Comparison of ENCODE assay signal across 8 cellular contexts in genomic region chr9:123353984-123354591, GRCh38. TPM values are rescaled to one million over a fixed set of nuclear protein-coding genes. Genes with fewer than 3 reads are reported as not detected.
DNase-seq lines count a peak whose midpoint lies in the region; ATAC-seq and TF ChIP-seq lines count a peak whose summit lies in the region.

No MANE protein-coding gene starts in this region.

- H3K27ac Mint-ChIP-seq in T-cell: no peak overlapping the region

- H3K4me3 ChIP-seq in BJ (ENCODE audit: low read depth, low read length) (no peak overlapping the region), HUES64 (ENCODE audit: low read length) (peak overlapping the region; percentile 33; the same call in 1 of the 2 replicates), hepatocyte (no peak overlapping the region)

- H3K27ac ChIP-seq in HUES64 (ENCODE audit: low read depth, low read length) (no peak overlapping the region), hepatocyte (no peak overlapping the region)

- H3K36me3 ChIP-seq in BJ (ENCODE audit: control insufficient read depth, insufficient read depth, low read length) (no peaks in the 10 kb centered on the region), HUES64 (ENCODE audit: insufficient read depth, low read length) (no peaks in the 10 kb centered on the region), hepatocyte (replicated peaks; ENCODE audit: insufficient read depth, low read depth) (no peaks in the 10 kb centered on the region)

- no peaks in the 10 kb centered on the region for H4K20me1 ChIP-seq in hepatocyte (ENCODE audit: insufficient read depth, poor library complexity, severe bottlenecking)

- POLR2A ChIA-PET in BJ (lab: Charles Lee): no interaction called here
- POLR2A ChIA-PET in T-cell (lab: Charles Lee): no interaction called here

- H3K4me1 ChIP-seq in HUES64 (ENCODE audit: insufficient read depth, low read length) (peaks cover 24% of the 10 kb centered on the region), hepatocyte (ENCODE audit: insufficient read depth) (peaks cover 20% of the 10 kb centered on the region)

- H3K4me1 Mint-ChIP-seq in T-cell: peaks cover 0 to 16% (median 13%) of the 10 kb centered on the region in 3 donors

- no peak overlapping the region for H3K9ac ChIP-seq in HUES64 (ENCODE audit: low read depth, low read length)

- no peaks in the 10 kb centered on the region for H3K9me3 Mint-ChIP-seq in T-cell

- H3K9me3 ChIP-seq in HUES64 (ENCODE audit: insufficient read depth, low read depth, low read length): no peaks in the 10 kb centered on the region
- no peaks in the 10 kb centered on the region for H3K9me3 ChIP-seq in hepatocyte (ENCODE audit: low read depth)

- CTCF ChIA-PET in BJ (lab: Yijun Ruan, JAX): interaction anchor here (0.6 to 6.1 kb wide), 33 partner anchors 9 to 687 kb away, joined by 3 to 58 read pairs (median 4); no protein-coding TSS in a partner anchor
- CTCF ChIA-PET in T-cell (lab: Charles Lee): interaction anchor here in 1 of 2 donors (0.6 kb wide), 1 partner anchor 9 kb away, joined by 4 read pairs; no protein-coding TSS in a partner anchor

- TF ChIP-seq CTCF in BJ (IDR thresholded peaks at IDR 0.05; ENCODE audit: insufficient read depth, low read depth, low read length) (peak; percentile 93), hepatocyte (IDR thresholded peaks at IDR 0.05; ENCODE audit: poor library complexity) (peak; percentile 90)

- H3K36me3 Mint-ChIP-seq in T-cell: no peaks in the 10 kb centered on the region

- H3K79me2 ChIP-seq in hepatocyte: no peaks in the 10 kb centered on the region

- no peak overlapping the region for H3K4me3 Mint-ChIP-seq in T-cell

- H3K4me2 ChIP-seq in hepatocyte: no peak overlapping the region

- no peak for DNase-seq in BJ (ENCODE audit: low read depth)
- DNase-seq in T-cell: peak in 27 of 34 experiments; percentile 12 to 56 (median 38)
- peak; percentile 42 for DNase-seq in amniotic stem cell (lab: John Stamatoyannopoulos, UW)
- peak; percentile 82 for DNase-seq in hepatocyte (ENCODE audit: low spot score)
- peak; percentile 27 to 60 for DNase-seq in stimulated activated CD4-positive, alpha-beta T cell treated with anti-CD3 and anti-CD28 coated beads, Interleukin-12 subunit alpha, Interleukin-12 subunit beta, amount 100 ng/mL, for 24 hours (ENCODE audit: low read depth in 2 of 2)
- no peak for DNase-seq in NCI-H1694 (lab: John Stamatoyannopoulos, UW)

- H3K27me3 ChIP-seq in BJ (ENCODE audit: control insufficient read depth, insufficient read depth, low read length) (peaks cover 23% of the 10 kb centered on the region), HUES64 (ENCODE audit: insufficient read depth, low read length) (peaks cover 4% of the 10 kb centered on the region; the same call in 1 of the 2 replicates), hepatocyte (no peaks in the 10 kb centered on the region)

- no peaks in the 10 kb centered on the region for H3K9me2 ChIP-seq in hepatocyte (replicated peaks; ENCODE audit: insufficient read depth)

- peaks cover 4 to 6% of the 10 kb centered on the region in 2 donors for H3K27me3 Mint-ChIP-seq in T-cell

- ATAC-seq in GM19043 (IDR thresholded peaks at IDR 0.05; ENCODE audit: low read depth, unreplicated experiment): peak; percentile 52
- ATAC-seq in T-cell (replicated peaks in 1 of 4): peak; percentile 53 to 71 (median 63)

- H2AFZ ChIP-seq in hepatocyte: no peak overlapping the region

- 25% methylated on average over 20 of the region's 20 CpGs for WGBS in HUES64
- 25% methylated on average over 20 of the region's 20 CpGs for WGBS in hepatocyte (ENCODE audit: low lambda C conversion rate, missing lambda C conversion rate)

RNA-seq across cellular contexts. Expression of gene CRB2, which starts 1.9 kb away (rescaled TPM):
- not detected in 2 replicates for polyA plus RNA-seq in BJ (2011; rRNA removed)
- not detected in 2 replicates for polyA minus RNA-seq in BJ (2011; rRNA and poly(A)+ RNA removed)
- 11.7 TPM for polyA plus RNA-seq in HUES64 (2013, experiment 1 of 2)
- polyA plus RNA-seq in HUES64 (2013, experiment 2 of 2): 15.0 TPM
- total RNA-seq in T-cell: under 1 TPM in 2 of 5 donors, not detected in 3; 0.09 to 0.20 TPM
- total RNA-seq in hepatocyte: 5.6 and 7.0 TPM in 2 replicates
- polyA plus RNA-seq in hepatocyte: 5.5 and 7.6 TPM in 2 replicates

Comparison
In these comparisons a context has a peak if more than half of its experiments do, and no peak if none do; other contexts are left out.
1. DNase-seq: peak in T-cell (27 of 34), amniotic stem cell (single experiment), hepatocyte (single experiment) and stimulated activated CD4-positive, alpha-beta T cell treated with anti-CD3 and anti-CD28 coated beads, Interleukin-12 subunit alpha, Interleukin-12 subunit beta, amount 100 ng/mL, for 24 hours (2 of 2); none in BJ (single experiment) and NCI-H1694 (single experiment).